In the genomic region with DNA sequence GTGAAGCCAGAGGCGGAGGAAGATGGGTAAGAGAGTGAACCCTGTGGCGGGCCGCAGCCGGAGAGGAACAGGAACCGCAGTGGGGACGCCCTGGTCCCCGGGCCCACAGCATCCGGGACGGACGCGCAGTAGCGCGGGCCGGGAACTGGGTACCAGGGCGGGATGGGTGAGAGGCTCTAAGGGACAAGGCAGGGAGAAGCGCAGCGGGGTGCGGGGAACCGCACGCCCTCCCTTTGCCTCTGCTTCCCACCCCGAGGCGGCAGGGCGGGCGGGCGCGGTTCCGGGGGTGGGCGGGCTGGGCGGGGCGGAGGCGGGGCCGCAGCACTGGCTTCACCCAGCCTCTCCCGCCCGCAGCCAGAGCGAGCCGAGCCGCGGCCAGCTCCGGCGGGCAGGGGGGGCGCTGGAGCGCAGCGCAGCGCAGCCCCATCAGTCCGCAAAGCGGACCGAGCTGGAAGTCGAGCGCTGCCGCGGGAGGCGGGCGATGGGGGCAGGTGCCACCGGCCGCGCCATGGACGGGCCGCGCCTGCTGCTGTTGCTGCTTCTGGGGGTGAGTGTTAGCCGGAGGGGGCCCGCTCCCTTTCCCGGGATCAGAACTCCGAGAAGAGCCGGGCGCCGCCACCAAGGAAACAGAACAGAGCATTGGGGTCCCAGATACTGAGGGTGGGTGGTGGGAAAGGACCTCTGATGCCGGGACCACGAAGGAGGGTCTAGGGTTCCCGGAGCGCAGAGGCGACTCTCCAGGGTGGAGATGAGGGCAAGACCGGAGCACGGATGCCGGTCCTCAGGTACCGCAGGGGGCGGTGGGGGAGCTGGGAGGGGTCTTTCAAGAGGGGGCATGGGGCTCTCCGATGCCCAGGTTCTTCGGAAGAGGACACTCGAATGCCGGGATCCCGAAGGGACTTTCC, we compare ENCODE assay signal across 8 cellular contexts. TPM values are rescaled to one million over a fixed set of nuclear protein-coding genes. Genes with fewer than 3 reads are reported as not detected.
DNase-seq lines count a peak whose midpoint lies in the region; ATAC-seq lines count a peak whose summit lies in the region.

A gene with protein sequence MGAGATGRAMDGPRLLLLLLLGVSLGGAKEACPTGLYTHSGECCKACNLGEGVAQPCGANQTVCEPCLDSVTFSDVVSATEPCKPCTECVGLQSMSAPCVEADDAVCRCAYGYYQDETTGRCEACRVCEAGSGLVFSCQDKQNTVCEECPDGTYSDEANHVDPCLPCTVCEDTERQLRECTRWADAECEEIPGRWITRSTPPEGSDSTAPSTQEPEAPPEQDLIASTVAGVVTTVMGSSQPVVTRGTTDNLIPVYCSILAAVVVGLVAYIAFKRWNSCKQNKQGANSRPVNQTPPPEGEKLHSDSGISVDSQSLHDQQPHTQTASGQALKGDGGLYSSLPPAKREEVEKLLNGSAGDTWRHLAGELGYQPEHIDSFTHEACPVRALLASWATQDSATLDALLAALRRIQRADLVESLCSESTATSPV (plus strand): TSS at position 357 of the 905 bp plus-strand sequence. CDS start 125 bp downstream, at position 482.

- no peaks in the 10 kb centered on the region for H3K9me3 Mint-ChIP-seq in activated CD4-positive, alpha-beta T cell treated with anti-CD3 and anti-CD28 coated beads, Interleukin-2, amount 10 ng/mL, durations not matched to agents 7 days and 5 days

- no peak within 1 kb of the TSS for H2BK5ac ChIP-seq in mesenchymal stem cell (ENCODE audit: low read depth, low read length, poor library complexity, severe bottlenecking)

- ATAC-seq in GM18502 (IDR thresholded peaks at IDR 0.05; ENCODE audit: poor library complexity, unreplicated experiment), result peak; percentile 54
- no peak for ATAC-seq in HG02588 (IDR thresholded peaks at IDR 0.05; ENCODE audit: unreplicated experiment)

- H3K18ac ChIP-seq in mesenchymal stem cell (ENCODE audit: low read depth in 1 of 2, low read length in 2 of 2), result no peak within 1 kb of the TSS

- H2AFZ ChIP-seq in mesenchymal stem cell (ENCODE audit: low read depth, low read length), result no peak within 1 kb of the TSS

- H2AK5ac ChIP-seq in mesenchymal stem cell (ENCODE audit: low read length, severe bottlenecking), result no peak within 1 kb of the TSS

- H3K9ac ChIP-seq in mesenchymal stem cell (ENCODE audit: low read length), result no peak within 1 kb of the TSS

- peak within 1 kb of the TSS; percentile 49 for H4K8ac ChIP-seq in mesenchymal stem cell (ENCODE audit: low read length)

- H3K14ac ChIP-seq in mesenchymal stem cell (ENCODE audit: low read length in 2 of 2), result no peak within 1 kb of the TSS

- peak within 1 kb of the TSS; percentile 11 to 26 for H3K23ac ChIP-seq in mesenchymal stem cell (ENCODE audit: low read length in 2 of 2)

- peaks cover 87% of the 10 kb centered on the region in 2 experiments for H3K27me3 ChIP-seq in mesenchymal stem cell (ENCODE audit: control insufficient read depth in 1 of 2, insufficient read depth in 1 of 2, low read length in 2 of 2)

- peaks cover 71% of the 10 kb centered on the region for H3K27me3 Mint-ChIP-seq in activated CD4-positive, alpha-beta T cell treated with anti-CD3 and anti-CD28 coated beads, Interleukin-2, amount 10 ng/mL, durations not matched to agents 7 days and 5 days

- H3K4me3 ChIP-seq in mesenchymal stem cell (ENCODE audit: insufficient read depth in 1 of 2, low read depth in 1 of 2, low read length in 2 of 2), result peak within 1 kb of the TSS; percentile 29 to 44

- in situ Hi-C loops in ACHN (cut with HindIII; ENCODE audit: low pct_ligation_motif_present, low pct_unique_long_range_greater_than_20kb, low sequenced_read_pairs), result no loop called here

- H3K4me3 Mint-ChIP-seq in activated CD4-positive, alpha-beta T cell treated with anti-CD3 and anti-CD28 coated beads, Interleukin-2, amount 10 ng/mL, durations not matched to agents 7 days and 5 days, result peak within 1 kb of the TSS; percentile 70

- H3K36me3 Mint-ChIP-seq in activated CD4-positive, alpha-beta T cell treated with anti-CD3 and anti-CD28 coated beads, Interleukin-2, amount 10 ng/mL, durations not matched to agents 7 days and 5 days (ENCODE audit: low read depth), result no peaks in the 10 kb centered on the region

- H4K91ac ChIP-seq in mesenchymal stem cell (ENCODE audit: low read length), result no peak within 1 kb of the TSS

- no peaks in the 10 kb centered on the region for H3K36me3 ChIP-seq in mesenchymal stem cell (ENCODE audit: control insufficient read depth in 1 of 2, insufficient read depth in 2 of 2, low read depth in 1 of 2, low read length in 2 of 2)

- H2BK120ac ChIP-seq in mesenchymal stem cell (ENCODE audit: low read depth, low read length), result no peak within 1 kb of the TSS

- H2BK12ac ChIP-seq in mesenchymal stem cell (ENCODE audit: low read length in 2 of 2), result no peak within 1 kb of the TSS

- DNase-seq in ACHN (peak; percentile 48), NCI-H1694 (lab: John Stamatoyannopoulos, UW) (peak; percentile 42), mesenchymal stem cell (peak; percentile 36)
- peak; percentile 55 for DNase-seq in activated CD4-positive, alpha-beta T cell treated with anti-CD3 and anti-CD28 coated beads, Interleukin-2, amount 10 ng/mL, durations not matched to agents 7 days and 5 days
- peak; percentile 31 for DNase-seq in effector CD4-positive, alpha-beta T cell
- peak; percentile 28 to 29 for DNase-seq in stimulated activated CD8-positive, alpha-beta memory T cell treated with anti-CD3 and anti-CD28 coated beads, Interleukin-7, amount 100 ng/mL, for 48 hours (ENCODE audit: extremely low read depth in 1 of 2, low read depth in 1 of 2)

- H3K27ac Mint-ChIP-seq in activated CD4-positive, alpha-beta T cell treated with anti-CD3 and anti-CD28 coated beads, Interleukin-2, amount 10 ng/mL, durations not matched to agents 7 days and 5 days, result no peak within 1 kb of the TSS

- POLR2A ChIA-PET in activated CD4-positive, alpha-beta T cell treated with anti-CD3 and anti-CD28 coated beads, Interleukin-2, amount 10 ng/mL, durations not matched to agents 7 days and 5 days (lab: Charles Lee), result no interaction called here

- H3K79me1 ChIP-seq in mesenchymal stem cell (replicated peaks; ENCODE audit: low read length, poor library complexity, severe bottlenecking), result no peaks in the 10 kb centered on the region

- H3K4me1 ChIP-seq in mesenchymal stem cell (ENCODE audit: control insufficient read depth, insufficient read depth, low read depth, low read length), result peaks cover 27% of the 10 kb centered on the region

- H3K4me2 ChIP-seq in mesenchymal stem cell (ENCODE audit: low read length, poor library complexity, severe bottlenecking), result peak within 1 kb of the TSS; percentile 82

- peaks cover 23% of the 10 kb centered on the region for H3K4me1 Mint-ChIP-seq in activated CD4-positive, alpha-beta T cell treated with anti-CD3 and anti-CD28 coated beads, Interleukin-2, amount 10 ng/mL, durations not matched to agents 7 days and 5 days

- no peak within 1 kb of the TSS for H3K27ac ChIP-seq in mesenchymal stem cell (ENCODE audit: low read length, poor library complexity, severe bottlenecking)

- peak within 1 kb of the TSS; percentile 74 for H2BK15ac ChIP-seq in mesenchymal stem cell (ENCODE audit: low read depth, poor library complexity, severe bottlenecking)

- WGBS in mesenchymal stem cell, result 2% methylated on average over 57 of the region's 81 CpGs

- no peak within 1 kb of the TSS for H3K4ac ChIP-seq in mesenchymal stem cell (ENCODE audit: low read depth in 1 of 2, low read length in 2 of 2)

- H3K9me3 ChIP-seq in mesenchymal stem cell (ENCODE audit: control insufficient read depth, low read length), result no peaks in the 10 kb centered on the region

- CTCF ChIA-PET in activated CD4-positive, alpha-beta T cell treated with anti-CD3 and anti-CD28 coated beads, Interleukin-2, amount 10 ng/mL, durations not matched to agents 7 days and 5 days (lab: Charles Lee), result interaction anchor here (1.9 to 5.3 kb wide), 4 partner anchors 10 to 61 kb away, joined by 4 to 31 read pairs (median 8); no protein-coding TSS in a partner anchor

RNA-seq across cellular contexts. Expression of the gene that starts here (rescaled TPM):
- under 1 TPM in 1 of 2 experiments, not detected in 1; 0.07 TPM for total RNA-seq in activated CD4-positive, alpha-beta T cell treated with anti-CD3 and anti-CD28 coated beads, Interleukin-2, amount 10 ng/mL, durations not matched to agents 7 days and 5 days
- 12.1 TPM for polyA plus RNA-seq in mesenchymal stem cell (2013, experiment 1 of 2)
- polyA plus RNA-seq in mesenchymal stem cell (2013, experiment 2 of 2), result 11.7 TPM

Comparison
In these comparisons a context has a peak if more than half of its experiments do, and no peak if none do; other contexts are left out.
1. Peak in DNase-seq in activated CD4-positive, alpha-beta T cell treated with anti-CD3 and anti-CD28 coated beads, Interleukin-2, amount 10 ng/mL, durations not matched to agents 7 days and 5 days; RNA of the gene not detected or under 1 TPM.